Comparison of ENCODE assay signal across 7 cellular contexts in the genomic region with DNA sequence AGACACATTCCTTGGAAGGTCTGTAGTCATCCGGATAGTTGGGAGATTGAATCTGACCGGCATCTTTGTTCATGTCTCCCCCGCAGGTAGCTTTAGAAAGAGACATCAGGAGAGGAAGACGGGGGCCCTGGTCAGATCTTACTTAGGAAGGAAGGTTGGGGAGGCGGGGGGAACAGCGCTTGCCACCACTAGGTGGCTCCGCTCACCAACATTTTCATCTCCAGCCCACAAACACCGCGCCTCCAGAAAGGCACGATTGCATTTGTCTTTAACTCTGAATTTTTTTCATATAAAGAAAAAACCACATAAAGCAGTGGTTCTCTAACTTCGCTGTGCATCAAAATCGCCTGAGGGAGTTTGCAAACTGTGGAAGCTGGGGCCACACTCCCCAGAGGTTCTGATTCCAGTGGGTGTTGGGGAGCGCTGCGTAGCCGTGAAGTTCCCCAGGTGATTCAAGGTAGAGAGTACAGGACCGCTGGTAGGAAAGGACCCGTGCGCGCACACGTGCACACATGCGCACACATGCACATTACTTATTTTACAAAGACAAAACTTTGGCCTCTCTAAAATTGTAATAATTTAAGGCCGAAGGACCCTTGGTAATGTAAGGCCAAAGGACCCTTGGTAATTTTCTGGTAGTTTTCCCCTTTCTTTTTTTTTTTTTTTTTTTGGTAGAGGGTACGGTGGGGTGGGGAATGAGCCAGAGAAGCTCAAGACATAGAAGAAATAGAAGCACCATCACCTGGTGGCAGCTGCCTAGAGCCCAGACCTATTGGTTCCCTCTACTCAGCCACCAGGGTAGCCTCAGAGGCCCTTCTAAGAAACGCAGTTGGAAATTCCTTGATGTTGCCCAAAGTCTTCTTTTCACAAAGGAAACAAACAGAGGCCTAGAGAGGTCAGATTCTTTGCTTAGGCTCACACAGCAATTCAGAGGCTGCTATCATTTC. TPM values are rescaled to one million over a fixed set of nuclear protein-coding genes. Genes with fewer than 3 reads are reported as not detected.
A peak's percentile ranks its signal among the peaks of the same experiment; 100 is the strongest.
DNase-seq lines count a peak whose midpoint lies in the region; ATAC-seq and TF ChIP-seq lines count a peak whose summit lies in the region.

No MANE protein-coding gene starts in this region.

- no peak overlapping the region for H3K4me3 Mint-ChIP-seq in T-helper 17 cell

- no peak for TF ChIP-seq EP300 in sigmoid colon (IDR thresholded peaks at IDR 0.05)

- POLR2A ChIA-PET in GM10248 (lab: Yijun Ruan, JAX), result no interaction called here

- DNase-seq in GM10248 (ENCODE audit: extremely low spot score) (peak; percentile 86), Karpas-422 (peak; percentile 76), T-helper 17 cell (peak in 1 of 3 donors; percentile 25), anterior cingulate cortex (lab: John Stamatoyannopoulos, UW) (peak in 54 of 58 donors; percentile 5 to 73 (median 46)), hypothalamus (lab: John Stamatoyannopoulos, UW) (peak in 44 of 51 donors; percentile 6 to 76 (median 44)), sigmoid colon (peak; percentile 87)

- H3K9me3 ChIP-seq in Karpas-422 (ENCODE audit: low read length) (no peaks in the 10 kb centered on the region), T-helper 17 cell (ENCODE audit: control insufficient read depth, low read length, poor library complexity, severe bottlenecking) (no peaks in the 10 kb centered on the region), sigmoid colon (no peaks in the 10 kb centered on the region)

- CTCF ChIA-PET in GM10248 (lab: Yijun Ruan, JAX), result interaction anchor here (0.6 to 4.4 kb wide), 23 partner anchors 10 to 629 kb away, joined by 3 to 23 read pairs (median 5); a partner anchor contains a TSS

- H3K4me1 ChIP-seq in Karpas-422 (ENCODE audit: low read length), result no peaks in the 10 kb centered on the region
- H3K4me1 ChIP-seq in sigmoid colon, result peaks cover 0 to 13% (median 7%) of the 10 kb centered on the region in 4 donors

- peaks cover 2% of the 10 kb centered on the region for H3K4me1 Mint-ChIP-seq in T-helper 17 cell

- TF ChIP-seq POLR2A in sigmoid colon (IDR thresholded peaks at IDR 0.05), result no peak

- H4K20me1 ChIP-seq in Karpas-422 (ENCODE audit: insufficient read depth, low read depth, low read length), result no peaks in the 10 kb centered on the region

- no peak overlapping the region for H3K4me3 ChIP-seq in Karpas-422 (ENCODE audit: low read length)
- H3K4me3 ChIP-seq in sigmoid colon, result no peak overlapping the region

- ATAC-seq in T-helper 17 cell (peak; percentile 85), GM21576 (IDR thresholded peaks at IDR 0.05; ENCODE audit: unreplicated experiment) (no peak)

- H3K27me3 Mint-ChIP-seq in T-helper 17 cell, result peaks cover 53% of the 10 kb centered on the region

- TF ChIP-seq CTCF in GM10248 (IDR thresholded peaks at IDR 0.05; ENCODE audit: control extremely low read depth, extremely low read depth, low read depth, missing control alignments) (peak; percentile 83), sigmoid colon (IDR thresholded peaks at IDR 0.05) (peak; percentile 79 to 88 (median 82))

- no peak overlapping the region for H3K9ac ChIP-seq in Karpas-422 (ENCODE audit: low read length)

- H3K36me3 Mint-ChIP-seq in T-helper 17 cell (ENCODE audit: low read depth), result no peaks in the 10 kb centered on the region

- H3K36me3 ChIP-seq in Karpas-422 (ENCODE audit: insufficient read depth, low read length) (no peaks in the 10 kb centered on the region), sigmoid colon (no peaks in the 10 kb centered on the region)

- no peak overlapping the region for H2AFZ ChIP-seq in Karpas-422 (ENCODE audit: low read length)

- H3K9me2 ChIP-seq in Karpas-422 (replicated peaks; ENCODE audit: insufficient read depth, low read length), result no peaks in the 10 kb centered on the region

- no peak overlapping the region for H3K27ac Mint-ChIP-seq in T-helper 17 cell

- 18 to 26% methylated on average over 24 of the region's 24 CpGs for WGBS in sigmoid colon, 2 donors

- intact Hi-C loops in sigmoid colon (cut with DNase I), result loop anchor here (1.0 to 5.0 kb wide), 3 partner anchors 21 to 436 kb away; a partner anchor contains a TSS

- H3K79me2 ChIP-seq in Karpas-422 (ENCODE audit: low read length), result no peaks in the 10 kb centered on the region

- no peak overlapping the region for H3K4me2 ChIP-seq in Karpas-422 (ENCODE audit: low read depth, low read length, poor library complexity, severe bottlenecking)

- no peaks in the 10 kb centered on the region for H3K27me3 ChIP-seq in Karpas-422 (ENCODE audit: low read length)
- peaks cover 0 to 9% (median 0%) of the 10 kb centered on the region in 3 donors for H3K27me3 ChIP-seq in sigmoid colon

- H3K27ac ChIP-seq in Karpas-422 (ENCODE audit: low read length), result no peak overlapping the region
- no peak overlapping the region for H3K27ac ChIP-seq in sigmoid colon

RNA-seq across cellular contexts. Expression of a gene that starts 37.4 kb away (rescaled TPM):
- total RNA-seq in Karpas-422 (2014; rRNA removed; shearing (Covaris generic); ENCODE audit: low replicate concordance), result not detected in 2 replicates
- total RNA-seq in T-helper 17 cell (not detected), sigmoid colon (not detected)
- polyA plus RNA-seq in sigmoid colon, result not detected
